ENCODE assay signal across 10 cellular contexts in the genomic region with DNA sequence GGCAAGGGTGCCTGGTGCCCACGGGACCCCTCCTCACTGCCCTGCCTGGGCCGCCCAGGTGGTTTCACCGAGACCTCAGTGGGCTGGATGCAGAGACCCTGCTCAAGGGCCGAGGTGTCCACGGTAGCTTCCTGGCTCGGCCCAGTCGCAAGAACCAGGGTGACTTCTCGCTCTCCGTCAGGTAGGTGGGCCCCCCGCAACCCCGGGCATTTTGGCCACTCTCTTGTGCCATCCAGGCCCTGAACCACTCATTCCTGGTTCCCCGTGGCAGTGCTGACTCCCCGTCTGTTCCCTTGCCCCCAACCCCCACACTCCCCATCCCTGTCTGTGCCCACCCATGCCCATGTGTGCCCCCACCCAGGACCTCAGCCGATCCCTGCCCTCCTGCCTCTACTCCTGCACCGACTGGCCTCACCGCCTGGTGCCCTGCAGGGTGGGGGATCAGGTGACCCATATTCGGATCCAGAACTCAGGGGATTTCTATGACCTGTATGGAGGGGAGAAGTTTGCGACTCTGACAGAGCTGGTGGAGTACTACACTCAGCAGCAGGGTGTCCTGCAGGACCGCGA. TPM values are rescaled to one million over a fixed set of nuclear protein-coding genes. Genes with fewer than 3 reads are reported as not detected.
DNase-seq lines count a peak whose midpoint lies in the region; ATAC-seq and TF ChIP-seq lines count a peak whose summit lies in the region.
"Had no signal": no experiment of that assay in that cellular context is flagged by ENCODE, and none has a peak within 500 bp of the region (broad histone marks: within the 10 kb centered on the region; RNA-seq: fewer than 3 reads in every experiment).

No MANE protein-coding gene starts in this region.

- peak overlapping the region; percentile 93 for H3K27ac Mint-ChIP-seq in activated naive CD4-positive, alpha-beta T cell treated with anti-CD3 and anti-CD28 coated beads for 36 hours
- peak overlapping the region; percentile 100 for H3K27ac Mint-ChIP-seq in activated naive CD8-positive, alpha-beta T cell treated with anti-CD3 and anti-CD28 coated beads, Interleukin-2, amount 10 ng/mL, durations not matched to agents 7 days and 5 days

- no peak for TF ChIP-seq EP300 in transverse colon (IDR thresholded peaks at IDR 0.05; ENCODE audit: low read depth)

- peaks cover 69% of the 10 kb centered on the region for H3K4me1 Mint-ChIP-seq in activated naive CD4-positive, alpha-beta T cell treated with anti-CD3 and anti-CD28 coated beads for 36 hours (ENCODE audit: low read depth)
- peaks cover 70% of the 10 kb centered on the region for H3K4me1 Mint-ChIP-seq in activated naive CD8-positive, alpha-beta T cell treated with anti-CD3 and anti-CD28 coated beads, Interleukin-2, amount 10 ng/mL, durations not matched to agents 7 days and 5 days

- intact Hi-C loops in activated naive CD4-positive, alpha-beta T cell treated with anti-CD3 and anti-CD28 coated beads for 36 hours (cut with micrococcal nuclease): loop anchor here (5.0 to 10.0 kb wide), 5 partner anchors 79 to 1133 kb away; partner anchors contain the start of genes CD27, CD4, GAPDH and NECAP1
- intact Hi-C loops in transverse colon (cut with DNase I; ENCODE audit: low total_unique reads): no loop called here

- peak overlapping the region; percentile 90 for H3K4me3 ChIP-seq in mononuclear cell (ENCODE audit: low read length)
- H3K4me3 ChIP-seq in transverse colon: peak overlapping the region in 3 of 4 donors; percentile 21 to 49 (median 28)
- H3K4me3 ChIP-seq in brain microvascular endothelial cell (ENCODE audit: low read depth, low read length): no peak overlapping the region

- 58 to 77% methylated on average over 3 to 20 of the region's 20 CpGs for WGBS in transverse colon (ENCODE audit: low coverage in 1 of 2), 2 donors

- H3K27me3 Mint-ChIP-seq in activated naive CD4-positive, alpha-beta T cell treated with anti-CD3 and anti-CD28 coated beads for 36 hours (ENCODE audit: low read depth): no peaks in the 10 kb centered on the region
- no peaks in the 10 kb centered on the region for H3K27me3 Mint-ChIP-seq in activated naive CD8-positive, alpha-beta T cell treated with anti-CD3 and anti-CD28 coated beads, Interleukin-2, amount 10 ng/mL, durations not matched to agents 7 days and 5 days

- H3K9me3 ChIP-seq in mononuclear cell (ENCODE audit: low read depth, low read length) (no peaks in the 10 kb centered on the region), transverse colon (no peaks in the 10 kb centered on the region)

- H3K4me3 Mint-ChIP-seq in activated naive CD4-positive, alpha-beta T cell treated with anti-CD3 and anti-CD28 coated beads for 36 hours: peak overlapping the region; percentile 98
- peak overlapping the region; percentile 100 for H3K4me3 Mint-ChIP-seq in activated naive CD8-positive, alpha-beta T cell treated with anti-CD3 and anti-CD28 coated beads, Interleukin-2, amount 10 ng/mL, durations not matched to agents 7 days and 5 days

- H3K36me3 ChIP-seq in transverse colon: no peaks in the 10 kb centered on the region
- H3K36me3 ChIP-seq in brain microvascular endothelial cell (replicated peaks): no peaks in the 10 kb centered on the region

- H3K36me3 Mint-ChIP-seq in activated naive CD4-positive, alpha-beta T cell treated with anti-CD3 and anti-CD28 coated beads for 36 hours (ENCODE audit: low read depth): peaks cover 61% of the 10 kb centered on the region
- H3K36me3 Mint-ChIP-seq in activated naive CD8-positive, alpha-beta T cell treated with anti-CD3 and anti-CD28 coated beads, Interleukin-2, amount 10 ng/mL, durations not matched to agents 7 days and 5 days: peaks cover 34% of the 10 kb centered on the region

- TF ChIP-seq POLR2A in transverse colon (IDR thresholded peaks at IDR 0.05): no peak

- peak; percentile 64 for DNase-seq in activated naive CD4-positive, alpha-beta T cell treated with anti-CD3 and anti-CD28 coated beads for 36 hours
- no peak for DNase-seq in activated naive CD4-positive, alpha-beta T cell treated with anti-CD3 and anti-CD28 coated beads, Interleukin-2, amount 50 U/mL, for 16 hours
- peak; percentile 52 for DNase-seq in activated naive CD8-positive, alpha-beta T cell treated with anti-CD3 and anti-CD28 coated beads, Interleukin-2, amount 10 ng/mL, durations not matched to agents 7 days and 5 days
- DNase-seq in transverse colon: no peak
- no peak for DNase-seq in brain microvascular endothelial cell
- DNase-seq in NCI-H510A treated with DMSO at 0.1 percent for 48 hours (lab: John Stamatoyannopoulos, UW): no peak
- DNase-seq: NCI-H82 had no signal

- no peak for ATAC-seq in activated naive CD8-positive, alpha-beta T cell treated with anti-CD3 and anti-CD28 coated beads, Interleukin-2, amount 10 ng/mL, durations not matched to agents 7 days and 5 days (ENCODE audit: low read depth)
- ATAC-seq in GM21528 (IDR thresholded peaks at IDR 0.05; ENCODE audit: low FRiP score, unreplicated experiment): no peak

- no peak for TF ChIP-seq CTCF in transverse colon (IDR thresholded peaks at IDR 0.05)
- TF ChIP-seq CTCF in brain microvascular endothelial cell (IDR thresholded peaks at IDR 0.05; ENCODE audit: low read depth, low read length, missing control alignments): no peak

- peak overlapping the region; percentile 77 to 89 (median 82) for H3K27ac ChIP-seq in transverse colon
- H3K27ac ChIP-seq in brain microvascular endothelial cell: no peak overlapping the region

- POLR2A ChIA-PET in activated naive CD8-positive, alpha-beta T cell treated with anti-CD3 and anti-CD28 coated beads, Interleukin-2, amount 10 ng/mL, durations not matched to agents 7 days and 5 days (lab: Charles Lee): interaction anchor here (1.2 to 21.6 kb wide), 11 partner anchors 8 to 157 kb away, joined by 4 to 1055 read pairs (median 12); partner anchors contain the start of genes C12orf57, CDCA3, EMG1 and LPCAT3

- no peaks in the 10 kb centered on the region for H3K9me3 Mint-ChIP-seq in activated naive CD4-positive, alpha-beta T cell treated with anti-CD3 and anti-CD28 coated beads for 36 hours
- no peaks in the 10 kb centered on the region for H3K9me3 Mint-ChIP-seq in activated naive CD8-positive, alpha-beta T cell treated with anti-CD3 and anti-CD28 coated beads, Interleukin-2, amount 10 ng/mL, durations not matched to agents 7 days and 5 days

- H3K4me1 ChIP-seq in mononuclear cell (ENCODE audit: insufficient read depth, low read length) (peaks cover 73% of the 10 kb centered on the region), transverse colon (peaks cover 0 to 33% (median 11%) of the 10 kb centered on the region in 4 donors)

- no peaks in the 10 kb centered on the region for H3K27me3 ChIP-seq in mononuclear cell (ENCODE audit: insufficient read depth, low read length)
- no peaks in the 10 kb centered on the region for H3K27me3 ChIP-seq in transverse colon
- H3K27me3 ChIP-seq in brain microvascular endothelial cell (replicated peaks): no peaks in the 10 kb centered on the region

- CTCF ChIA-PET in activated naive CD4-positive, alpha-beta T cell treated with anti-CD3 and anti-CD28 coated beads for 36 hours (lab: Charles Lee): interaction anchor here (0.6 to 11.8 kb wide), 6 partner anchors 8 to 157 kb away, joined by 3 to 397 read pairs (median 4); partner anchors contain the start of gene C12orf57

- in situ Hi-C loops in transverse colon (cut with MboI; ENCODE audit: low pct_ligation_motif_present in 1 of 4, low pct_unique_long_range_greater_than_20kb in 1 of 4, low sequenced_read_pairs in 3 of 4) (no loop called here), brain microvascular endothelial cell (cut with HindIII; ENCODE audit: low pct_ligation_motif_present, low sequenced_read_pairs) (no loop called here)

RNA-seq across cellular contexts. Expression of gene PTPN6, which starts 0.5 kb away (rescaled TPM):
- total RNA-seq in activated naive CD4-positive, alpha-beta T cell treated with anti-CD3 and anti-CD28 coated beads for 36 hours: 100 to 1,000 TPM; 334 to 348 TPM
- total RNA-seq in activated naive CD8-positive, alpha-beta T cell treated with anti-CD3 and anti-CD28 coated beads, Interleukin-2, amount 10 ng/mL, durations not matched to agents 7 days and 5 days: 100 to 1,000 TPM; 349 to 370 TPM
- total RNA-seq in mononuclear cell: 99.9 TPM
- 10 to 100 TPM; 21.7 to 49.0 (median 36.1) TPM for total RNA-seq in transverse colon

RNA-seq across cellular contexts. Expression of gene C12orf57, which starts 7.8 kb away (rescaled TPM):
- 100 to 1,000 TPM; 242 to 245 TPM for total RNA-seq in activated naive CD4-positive, alpha-beta T cell treated with anti-CD3 and anti-CD28 coated beads for 36 hours
- 100 to 1,000 TPM; 210 to 217 TPM for total RNA-seq in activated naive CD8-positive, alpha-beta T cell treated with anti-CD3 and anti-CD28 coated beads, Interleukin-2, amount 10 ng/mL, durations not matched to agents 7 days and 5 days
- total RNA-seq in mononuclear cell (274 TPM), transverse colon (100 to 1,000 TPM; 303 to 452 (median 386) TPM)

RNA-seq across cellular contexts. Expression of gene RNU7-1, which starts 8.0 kb away (rescaled TPM):
- total RNA-seq in activated naive CD4-positive, alpha-beta T cell treated with anti-CD3 and anti-CD28 coated beads for 36 hours: not detected
- total RNA-seq in activated naive CD8-positive, alpha-beta T cell treated with anti-CD3 and anti-CD28 coated beads, Interleukin-2, amount 10 ng/mL, durations not matched to agents 7 days and 5 days: not detected
- total RNA-seq in mononuclear cell: not detected
- total RNA-seq in transverse colon: not detected
- total RNA-seq: HT-29 had no signal

RNA-seq across cellular contexts. Expression of gene PHB2, which starts 18.8 kb away (rescaled TPM):
- total RNA-seq in activated naive CD4-positive, alpha-beta T cell treated with anti-CD3 and anti-CD28 coated beads for 36 hours: 100 to 1,000 TPM; 389 to 392 TPM
- total RNA-seq in activated naive CD8-positive, alpha-beta T cell treated with anti-CD3 and anti-CD28 coated beads, Interleukin-2, amount 10 ng/mL, durations not matched to agents 7 days and 5 days: 100 to 1,000 TPM; 175 to 189 TPM
- 131 TPM for total RNA-seq in mononuclear cell
- total RNA-seq in transverse colon: 100 to 1,000 TPM; 196 to 402 (median 263) TPM

RNA-seq across cellular contexts. Expression of gene EMG1, which starts 19.1 kb away (rescaled TPM):
- 10 to 100 TPM; 89.1 to 91.9 TPM for total RNA-seq in activated naive CD4-positive, alpha-beta T cell treated with anti-CD3 and anti-CD28 coated beads for 36 hours
- total RNA-seq in activated naive CD8-positive, alpha-beta T cell treated with anti-CD3 and anti-CD28 coated beads, Interleukin-2, amount 10 ng/mL, durations not matched to agents 7 days and 5 days: 10 to 100 TPM; 50.0 to 55.7 TPM
- total RNA-seq in mononuclear cell (30.6 TPM), transverse colon (10 to 100 TPM in 3 of 4 donors, 1 to 10 TPM in 1; 5.6 to 30.6 (median 26.6) TPM)

Comparison
In these comparisons a context has a peak if more than half of its experiments do, and no peak if none do; other contexts are left out.
1. DNase-seq: peak in activated naive CD4-positive, alpha-beta T cell treated with anti-CD3 and anti-CD28 coated beads for 36 hours (single experiment) and activated naive CD8-positive, alpha-beta T cell treated with anti-CD3 and anti-CD28 coated beads, Interleukin-2, amount 10 ng/mL, durations not matched to agents 7 days and 5 days (single experiment); none in activated naive CD4-positive, alpha-beta T cell treated with anti-CD3 and anti-CD28 coated beads, Interleukin-2, amount 50 U/mL, for 16 hours (single experiment), transverse colon (single experiment), brain microvascular endothelial cell (single experiment) and NCI-H510A treated with DMSO at 0.1 percent for 48 hours (single experiment).